In genomic region chr6:149922642-149923326, GRCh38 we compare ENCODE assay signal across 8 cellular contexts. TPM values are rescaled to one million over a fixed set of nuclear protein-coding genes. Genes with fewer than 3 reads are reported as not detected.
A peak's percentile ranks its signal among the peaks of the same experiment; 100 is the strongest.
DNase-seq lines count a peak whose midpoint lies in the region; ATAC-seq and TF ChIP-seq lines count a peak whose summit lies in the region.

TSS of gene RAET1G (minus strand) at chr6:149923121. CDS start at chr6:149923010, 111 bp downstream.

- H3K27ac Mint-ChIP-seq in T-cell: peak within 1 kb of the TSS in 1 of 2 donors; percentile 5
- H3K27ac Mint-ChIP-seq in activated naive CD8-positive, alpha-beta T cell treated with anti-CD3 and anti-CD28 coated beads, Interleukin-2, amount 50 U/mL, for 24 hours: no peak within 1 kb of the TSS

- H3K36me3 ChIP-seq in MG63 (no peaks in the 10 kb centered on the region), subcutaneous abdominal adipose tissue (ENCODE audit: control insufficient read depth in 5 of 5, insufficient read depth in 5 of 5, low read length in 5 of 5) (no peaks in the 10 kb centered on the region)

- H3K9ac ChIP-seq in subcutaneous abdominal adipose tissue (ENCODE audit: low read length in 5 of 5): peak within 1 kb of the TSS in 3 of 5 donors; percentile 6 to 68 (median 14)

- H3K4me3 ChIP-seq in MG63: peak within 1 kb of the TSS; percentile 58
- H3K4me3 ChIP-seq in subcutaneous abdominal adipose tissue (ENCODE audit: low read depth in 1 of 5, low read length in 5 of 5): peak within 1 kb of the TSS; percentile 45 to 79 (median 69)

- H3K9me3 Mint-ChIP-seq in T-cell: no peaks in the 10 kb centered on the region
- no peaks in the 10 kb centered on the region for H3K9me3 Mint-ChIP-seq in activated naive CD8-positive, alpha-beta T cell treated with anti-CD3 and anti-CD28 coated beads, Interleukin-2, amount 50 U/mL, for 24 hours

- intact Hi-C loops in Right ventricle myocardium superior (cut with DNase I): loop anchor here (5.0 to 10.0 kb wide), 3 partner anchors 85 to 368 kb away; no protein-coding TSS in a partner anchor

- H3K27me3 Mint-ChIP-seq in T-cell: peaks cover 62 to 84% of the 10 kb centered on the region in 2 donors
- peaks cover 67% of the 10 kb centered on the region for H3K27me3 Mint-ChIP-seq in activated naive CD8-positive, alpha-beta T cell treated with anti-CD3 and anti-CD28 coated beads, Interleukin-2, amount 50 U/mL, for 24 hours

- DNase-seq in GDM1 (lab: John Stamatoyannopoulos, UW): peak; percentile 79
- peak; percentile 93 for DNase-seq in MG63
- DNase-seq in T-cell: peak; percentile 56 to 86 (median 76)
- peak; percentile 80 for DNase-seq in activated naive CD8-positive, alpha-beta T cell treated with anti-CD3 and anti-CD28 coated beads, Interleukin-2, amount 50 U/mL, for 24 hours
- peak; percentile 93 for DNase-seq in Right ventricle myocardium superior
- DNase-seq in omental fat pad (ENCODE audit: low spot score): peak; percentile 87

- H3K27me3 ChIP-seq in MG63 (0 out of 2 replicates have a peak, but pooled peaks cover 4% of the 10 kb centered on the region), subcutaneous abdominal adipose tissue (ENCODE audit: control insufficient read depth in 5 of 5, insufficient read depth in 4 of 5, low read length in 5 of 5) (peaks cover 0 to 5% (median 0%) of the 10 kb centered on the region in 5 donors)

- H3K36me3 Mint-ChIP-seq in T-cell: no peaks in the 10 kb centered on the region
- no peaks in the 10 kb centered on the region for H3K36me3 Mint-ChIP-seq in activated naive CD8-positive, alpha-beta T cell treated with anti-CD3 and anti-CD28 coated beads, Interleukin-2, amount 50 U/mL, for 24 hours (ENCODE audit: low read depth)

- no peak for TF ChIP-seq CTCF in omental fat pad (IDR thresholded peaks at IDR 0.05)

- peak; percentile 87 to 95 (median 93) for ATAC-seq in T-cell (replicated peaks in 1 of 4)
- ATAC-seq in activated naive CD8-positive, alpha-beta T cell treated with anti-CD3 and anti-CD28 coated beads, Interleukin-2, amount 50 U/mL, for 24 hours: peak; percentile 95
- ATAC-seq in Right ventricle myocardium superior (ENCODE audit: poor library complexity): peak; percentile 89
- peak; percentile 94 for ATAC-seq in omental fat pad (ENCODE audit: low FRiP score)
- no peak for ATAC-seq in HG03139 (IDR thresholded peaks at IDR 0.05; ENCODE audit: unreplicated experiment)

- POLR2A ChIA-PET in T-cell (lab: Charles Lee): no interaction called here

- peak within 1 kb of the TSS; percentile 78 to 84 (median 81) for H3K4me3 Mint-ChIP-seq in T-cell
- H3K4me3 Mint-ChIP-seq in activated naive CD8-positive, alpha-beta T cell treated with anti-CD3 and anti-CD28 coated beads, Interleukin-2, amount 50 U/mL, for 24 hours: peak within 1 kb of the TSS; percentile 64

- H3K9me3 ChIP-seq in MG63: no peaks in the 10 kb centered on the region
- no peaks in the 10 kb centered on the region for H3K9me3 ChIP-seq in subcutaneous abdominal adipose tissue (ENCODE audit: control insufficient read depth in 5 of 5, low read length in 5 of 5)

- H3K4me1 Mint-ChIP-seq in T-cell: peaks cover 21 to 34% (median 31%) of the 10 kb centered on the region in 3 donors
- H3K4me1 Mint-ChIP-seq in activated naive CD8-positive, alpha-beta T cell treated with anti-CD3 and anti-CD28 coated beads, Interleukin-2, amount 50 U/mL, for 24 hours: peaks cover 27% of the 10 kb centered on the region

- H3K27ac ChIP-seq in subcutaneous abdominal adipose tissue (ENCODE audit: low read depth, low read length): no peak within 1 kb of the TSS

- CTCF ChIA-PET in T-cell (lab: Charles Lee): no interaction called here

- H3K4me1 ChIP-seq in subcutaneous abdominal adipose tissue (ENCODE audit: control insufficient read depth in 5 of 5, insufficient read depth in 5 of 5, low read length in 5 of 5): peaks cover 4 to 35% (median 29%) of the 10 kb centered on the region in 5 donors

RNA-seq across cellular contexts. Expression of gene RAET1G, which starts in this region (rescaled TPM):
- total RNA-seq in MG63 (2014; rRNA removed; shearing (Covaris generic); ENCODE audit: low replicate concordance): 3.2 TPM in 1 of 2 replicates, not detected in the other
- total RNA-seq in T-cell (not detected), Right ventricle myocardium superior (not detected), omental fat pad (10 to 100 TPM in 2 of 4 donors, 1 to 10 TPM in 1, not detected in 1; 3.6 to 19.5 (median 10.8) TPM)

Comparison
In these comparisons a context has a peak if more than half of its experiments do, and no peak if none do; other contexts are left out.
1. Peak in DNase-seq and ATAC-seq in T-cell; RNA of the gene not detected or under 1 TPM.
2. Peak in DNase-seq and ATAC-seq in Right ventricle myocardium superior; RNA of the gene not detected or under 1 TPM.